ENCODE assay signal across 27 cellular contexts in genomic region chr1:224996266-224996665, GRCh38.
A peak's percentile ranks its signal among the peaks of the same experiment; 100 is the strongest.
DNase-seq lines count a peak whose midpoint lies in the region; ATAC-seq, FAIRE-seq and TF ChIP-seq lines count a peak whose summit lies in the region.
"Had no signal": no experiment of that assay in that cellular context is flagged by ENCODE, and none has a peak within 500 bp of the region (broad histone marks: within the 10 kb centered on the region; RNA-seq: fewer than 3 reads in every experiment).

No MANE protein-coding gene starts in this region.

- 14 to 20% methylated on average over 1 of the region's 1 CpG for WGBS in GM23248 (ENCODE audit: low coverage in 1 of 2, low lambda C conversion rate in 2 of 2, missing lambda C conversion rate in 2 of 2), 2 experiments

- no peak overlapping the region for H2AFZ ChIP-seq in GM23248
- no peak overlapping the region for H2AFZ ChIP-seq in astrocyte (ENCODE audit: low read depth, low read length)
- H2AFZ ChIP-seq: PC-9 had no signal

- H3K27ac Mint-ChIP-seq in astrocyte (ENCODE audit: unreplicated experiment): no peak overlapping the region
- H3K27ac Mint-ChIP-seq: CD8-positive, alpha-beta T cell had no signal

- H3K4me2 ChIP-seq in GM23248 (ENCODE audit: unreplicated experiment): no peak overlapping the region
- no peak overlapping the region for H3K4me2 ChIP-seq in astrocyte (ENCODE audit: low read length)
- H3K4me2 ChIP-seq: A549, PC-9 had no signal

- H4K20me1 ChIP-seq in GM23248 (ENCODE audit: insufficient read depth) (no peaks in the 10 kb centered on the region), astrocyte (ENCODE audit: insufficient read depth, low read length) (no peaks in the 10 kb centered on the region)

- H3K79me2 ChIP-seq in GM23248 (ENCODE audit: insufficient read depth): no peaks in the 10 kb centered on the region
- no peaks in the 10 kb centered on the region for H3K79me2 ChIP-seq in astrocyte (ENCODE audit: insufficient read depth, low read length)

- H3K9me3 ChIP-seq in GM23248 (ENCODE audit: low read depth) (no peaks in the 10 kb centered on the region), astrocyte (ENCODE audit: insufficient read depth, low read depth, low read length) (no peaks in the 10 kb centered on the region)
- H3K9me3 ChIP-seq: A549, SJCRH30 had no signal

- H3K4me3 Mint-ChIP-seq in astrocyte (ENCODE audit: unreplicated experiment): no peak overlapping the region
- H3K4me3 Mint-ChIP-seq: CD8-positive, alpha-beta T cell had no signal

- H3K4me1 ChIP-seq in GM23248 (ENCODE audit: insufficient read depth) (no peaks in the 10 kb centered on the region), astrocyte (ENCODE audit: insufficient read depth, low read length) (no peaks in the 10 kb centered on the region)
- H3K4me1 ChIP-seq: A549, SJCRH30 had no signal

- peaks cover 11% of the 10 kb centered on the region for H3K9me3 Mint-ChIP-seq in astrocyte (ENCODE audit: unreplicated experiment)

- no peak for FAIRE-seq in astrocyte (lab: Jason Lieb, UNC)
- FAIRE-seq: A549, GM12891, K562 had no signal

- H3K36me3 ChIP-seq in GM23248 (ENCODE audit: low read depth) (no peaks in the 10 kb centered on the region), astrocyte (ENCODE audit: insufficient read depth, low read length) (no peaks in the 10 kb centered on the region)
- H3K36me3 ChIP-seq: SJCRH30 had no signal

- H3K36me3 Mint-ChIP-seq in astrocyte (ENCODE audit: low read depth, unreplicated experiment): peaks cover 10% of the 10 kb centered on the region
- H3K36me3 Mint-ChIP-seq: CD8-positive, alpha-beta T cell had no signal

- no peak overlapping the region for H3K9ac ChIP-seq in GM23248
- H3K9ac ChIP-seq in astrocyte (ENCODE audit: low read length): no peak overlapping the region

- H3K27me3 ChIP-seq in GM23248 (replicated peaks; ENCODE audit: insufficient read depth) (no peaks in the 10 kb centered on the region), astrocyte (ENCODE audit: insufficient read depth, low read length) (no peaks in the 10 kb centered on the region)
- H3K27me3 ChIP-seq: SJCRH30 had no signal

- ATAC-seq in GM18868 (IDR thresholded peaks at IDR 0.05; ENCODE audit: unreplicated experiment) (no peak), HG03108 (IDR thresholded peaks at IDR 0.05; ENCODE audit: unreplicated experiment) (no peak)
- ATAC-seq: A549; CD8-positive, alpha-beta T cell; K562; Right ventricle myocardium inferior; SK-N-SH treated with all-trans-retinoic acid at 6 μM for 48 hours had no signal

- no peaks in the 10 kb centered on the region for H3K27me3 Mint-ChIP-seq in astrocyte (ENCODE audit: low read depth, unreplicated experiment)

- DNase-seq in GM23248 (peak; percentile 1), astrocyte (ENCODE audit: low read depth) (peak; percentile 35), epithelial cell of esophagus (ENCODE audit: low read depth) (peak; percentile 60), iris pigment epithelial cell (ENCODE audit: low read depth) (peak; percentile 5), KG1 (lab: John Stamatoyannopoulos, UW) (no peak), A172 (ENCODE audit: low spot score) (no peak)
- DNase-seq: AML-193; CD8-positive, alpha-beta T cell; DMS79 treated with DMSO at 0.1 percent for 48 hours; GF-D8; H7; MM.1S; NCI-H2029; NCI-H446; NCI-H526; NCI-H82; NK-92 treated with Interleukin-12 subunit alpha and Interleukin-12 subunit beta, amount 100 ng/mL, for 24 hours; PC-9; SJCRH30 had no signal

- TF ChIP-seq CTCF in astrocyte (IDR thresholded peaks at IDR 0.05; ENCODE audit: insufficient read depth, low read depth, low read length) (no peak), epithelial cell of esophagus (IDR thresholded peaks at IDR 0.05; ENCODE audit: insufficient read depth, low read depth, low read length, missing control alignments) (no peak)

- H3K4me1 Mint-ChIP-seq in astrocyte (ENCODE audit: low read depth, unreplicated experiment): no peaks in the 10 kb centered on the region

- no peak overlapping the region for H3K4me3 ChIP-seq in GM23248
- no peak overlapping the region for H3K4me3 ChIP-seq in astrocyte (ENCODE audit: insufficient read depth, low read depth, low read length)
- no peak overlapping the region for H3K4me3 ChIP-seq in epithelial cell of esophagus (ENCODE audit: low read length)
- H3K4me3 ChIP-seq: A549, K562, PC-9, SJCRH30 had no signal

- in situ Hi-C loops in GM23248 (cut with MboI): no loop called here

- no peak overlapping the region for H3K27ac ChIP-seq in GM23248
- H3K27ac ChIP-seq in astrocyte (ENCODE audit: low read depth, low read length): no peak overlapping the region
- H3K27ac ChIP-seq: A549, C4-2B, PC-9, SJCRH30 had no signal

- H3K9me2 ChIP-seq in GM23248 (ENCODE audit: insufficient read depth): no peaks in the 10 kb centered on the region

- H3F3A ChIP-seq in GM23248 (ENCODE audit: insufficient read depth): no peaks in the 10 kb centered on the region

Comparison
In these comparisons a context has a peak if more than half of its experiments do, and no peak if none do; other contexts are left out.
1. DNase-seq: peak in GM23248 (single experiment), astrocyte (single experiment), epithelial cell of esophagus (single experiment) and iris pigment epithelial cell (single experiment); none in KG1 (single experiment) and A172 (single experiment).